1 cellular context compared by ENCODE assay signal in the genomic region with DNA sequence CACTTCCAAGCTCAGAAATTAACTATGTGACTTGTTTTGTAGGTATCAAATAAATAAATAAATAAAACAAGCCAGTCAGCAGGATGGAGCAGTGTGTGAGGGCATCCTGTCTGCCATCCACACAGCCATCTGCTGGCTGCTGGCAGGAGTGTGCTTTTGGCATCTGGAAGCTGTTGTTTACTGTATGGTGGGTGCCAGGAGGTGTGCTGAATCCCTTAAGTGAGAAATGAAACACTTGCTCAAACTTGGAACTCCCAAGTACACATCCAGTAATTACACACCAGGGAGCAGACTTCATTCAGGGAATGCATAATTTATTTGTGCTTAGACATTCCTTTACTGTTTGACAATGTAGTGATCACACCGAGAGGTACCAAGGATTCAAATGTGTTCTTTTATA.
TF ChIP-seq lines count a peak whose summit lies in the region.

No MANE protein-coding gene starts in this region.

TF ChIP-seq in GM23338, 12 proteins besides CTCF, POLR2A, EP300 and RAD21 (continued from another document):
- TF ChIP-seq EZH2 (IDR thresholded peaks at IDR 0.05; ENCODE audit: low read depth, unreplicated experiment): no peak
